Comparison of ENCODE assay signal across 8 cellular contexts in genomic region chr22:23521442-23522113, GRCh38. TPM values are rescaled to one million over a fixed set of nuclear protein-coding genes. Genes with fewer than 3 reads are reported as not detected.
DNase-seq lines count a peak whose midpoint lies in the region; ATAC-seq and TF ChIP-seq lines count a peak whose summit lies in the region.

No MANE protein-coding gene starts in this region.

- H3K4me3 Mint-ChIP-seq in activated CD4-positive, alpha-beta T cell treated with anti-CD3 and anti-CD28 coated beads, Interleukin-2, amount 10 ng/mL, durations not matched to agents 7 days and 5 days, result peak overlapping the region; percentile 51

- no peaks in the 10 kb centered on the region for H3K36me3 ChIP-seq in colonic mucosa

- peak overlapping the region; percentile 64 for H3K27ac ChIP-seq in colonic mucosa

- TF ChIP-seq CTCF in colonic mucosa (IDR thresholded peaks at IDR 0.05), result no peak

- CTCF ChIA-PET in activated CD4-positive, alpha-beta T cell treated with anti-CD3 and anti-CD28 coated beads, Interleukin-2, amount 10 ng/mL, durations not matched to agents 7 days and 5 days (lab: Charles Lee), result no interaction called here

- no peaks in the 10 kb centered on the region for H3K9me3 ChIP-seq in colonic mucosa

- H3K4me3 ChIP-seq in colonic mucosa, result peak overlapping the region; percentile 41

- peak; percentile 75 for ATAC-seq in HG03280 (IDR thresholded peaks at IDR 0.05; ENCODE audit: unreplicated experiment)
- ATAC-seq in left colon, result peak; percentile 89
- ATAC-seq in HG02623 (IDR thresholded peaks at IDR 0.05; ENCODE audit: unreplicated experiment), result no peak

- peaks cover 4% of the 10 kb centered on the region for H3K4me1 Mint-ChIP-seq in activated CD4-positive, alpha-beta T cell treated with anti-CD3 and anti-CD28 coated beads, Interleukin-2, amount 10 ng/mL, durations not matched to agents 7 days and 5 days

- DNase-seq in ELR (ENCODE audit: low read depth) (peak; percentile 95), NCI-H510A (lab: John Stamatoyannopoulos, UW) (peak; percentile 81), colonic mucosa (peak; percentile 92), left colon (peak; percentile 91 to 95)
- DNase-seq in activated CD4-positive, alpha-beta T cell treated with anti-CD3 and anti-CD28 coated beads, Interleukin-2, amount 10 ng/mL, durations not matched to agents 7 days and 5 days, result peak; percentile 79
- DNase-seq in stimulated activated CD4-positive, alpha-beta T cell treated with anti-CD3 and anti-CD28 coated beads, Interleukin-1b, Interleukin-23, amount 100 ng/mL, for 48 hours, result peak; percentile 62

- intact Hi-C loops in colonic mucosa (cut with DNase I), result no loop called here
- intact Hi-C loops in left colon (cut with DNase I, micrococcal nuclease), result no loop called here

- H3K4me1 ChIP-seq in colonic mucosa, result peaks cover 9% of the 10 kb centered on the region

- peak overlapping the region; percentile 68 to 77 for H3K9ac ChIP-seq in colonic mucosa (ENCODE audit: low read depth in 2 of 2, low read length in 2 of 2)

- H3K9me3 Mint-ChIP-seq in activated CD4-positive, alpha-beta T cell treated with anti-CD3 and anti-CD28 coated beads, Interleukin-2, amount 10 ng/mL, durations not matched to agents 7 days and 5 days, result no peaks in the 10 kb centered on the region

- H3K27ac Mint-ChIP-seq in activated CD4-positive, alpha-beta T cell treated with anti-CD3 and anti-CD28 coated beads, Interleukin-2, amount 10 ng/mL, durations not matched to agents 7 days and 5 days, result no peak overlapping the region

- H3K36me3 Mint-ChIP-seq in activated CD4-positive, alpha-beta T cell treated with anti-CD3 and anti-CD28 coated beads, Interleukin-2, amount 10 ng/mL, durations not matched to agents 7 days and 5 days (ENCODE audit: low read depth), result no peaks in the 10 kb centered on the region

- H3K27me3 ChIP-seq in colonic mucosa, result no peaks in the 10 kb centered on the region

- peaks cover 20% of the 10 kb centered on the region for H3K27me3 Mint-ChIP-seq in activated CD4-positive, alpha-beta T cell treated with anti-CD3 and anti-CD28 coated beads, Interleukin-2, amount 10 ng/mL, durations not matched to agents 7 days and 5 days

- POLR2A ChIA-PET in activated CD4-positive, alpha-beta T cell treated with anti-CD3 and anti-CD28 coated beads, Interleukin-2, amount 10 ng/mL, durations not matched to agents 7 days and 5 days (lab: Charles Lee), result no interaction called here

RNA-seq across cellular contexts. Expression of gene IGLL1, which starts 58.5 kb away (rescaled TPM):
- total RNA-seq in activated CD4-positive, alpha-beta T cell treated with anti-CD3 and anti-CD28 coated beads, Interleukin-2, amount 10 ng/mL, durations not matched to agents 7 days and 5 days, result not detected
- total RNA-seq in colonic mucosa, result not detected
- not detected for total RNA-seq in left colon
